ENCODE assay signal across 8 cellular contexts in genomic region chr19:42242071-42242511, GRCh38. TPM values are rescaled to one million over a fixed set of nuclear protein-coding genes. Genes with fewer than 3 reads are reported as not detected.
A peak's percentile ranks its signal among the peaks of the same experiment; 100 is the strongest.
DNase-seq lines count a peak whose midpoint lies in the region; ATAC-seq, FAIRE-seq and TF ChIP-seq lines count a peak whose summit lies in the region.

No MANE protein-coding gene starts in this region.

- H3K27me3 Mint-ChIP-seq in CD14-positive monocyte (ENCODE audit: low read depth in 3 of 3) (peaks cover 0 to 3% (median 3%) of the 10 kb centered on the region in 3 donors), activated B cell treated with CpG ODN at 0.5 μM for 24 hours (no peaks in the 10 kb centered on the region)

- ATAC-seq in activated B cell treated with CpG ODN at 0.5 μM for 24 hours (ENCODE audit: low read depth) (no peak), HG03095 (IDR thresholded peaks at IDR 0.05; ENCODE audit: unreplicated experiment) (no peak)

- 1 to 3% methylated on average over 27 to 40 of the region's 49 CpGs for WGBS in GM23248 (ENCODE audit: low coverage in 1 of 2, low lambda C conversion rate in 2 of 2, missing lambda C conversion rate in 2 of 2), 2 experiments
- 1% methylated on average over 49 of the region's 49 CpGs for WGBS in sigmoid colon, 2 donors

- H3K27me3 ChIP-seq in GM23248 (replicated peaks; ENCODE audit: insufficient read depth) = no peaks in the 10 kb centered on the region
- H3K27me3 ChIP-seq in sigmoid colon = no peaks in the 10 kb centered on the region

- H3K9me2 ChIP-seq in GM23248 (ENCODE audit: insufficient read depth) = no peaks in the 10 kb centered on the region

- H3K9me3 ChIP-seq in GM23248 (ENCODE audit: low read depth) (no peaks in the 10 kb centered on the region), sigmoid colon (no peaks in the 10 kb centered on the region)

- H3F3A ChIP-seq in GM23248 (ENCODE audit: insufficient read depth) = peaks cover 27% of the 10 kb centered on the region

- peaks cover 48% of the 10 kb centered on the region for H3K79me2 ChIP-seq in GM23248 (ENCODE audit: insufficient read depth)

- FAIRE-seq in GM12892 (lab: Jason Lieb, UNC) = no peak

- H3K36me3 ChIP-seq in GM23248 (ENCODE audit: low read depth) (no peaks in the 10 kb centered on the region), sigmoid colon (peaks cover 0 to 25% (median under 1%) of the 10 kb centered on the region in 4 donors)

- H3K36me3 Mint-ChIP-seq in CD14-positive monocyte (peaks cover 15 to 34% of the 10 kb centered on the region in 2 donors), activated B cell treated with CpG ODN at 0.5 μM for 24 hours (ENCODE audit: low read depth) (peaks cover 36% of the 10 kb centered on the region)

- H3K4me1 ChIP-seq in GM23248 (ENCODE audit: insufficient read depth) (peaks cover 32% of the 10 kb centered on the region), sigmoid colon (peaks cover 0 to 62% (median 50%) of the 10 kb centered on the region in 4 donors)

- H3K9me3 Mint-ChIP-seq in CD14-positive monocyte (no peaks in the 10 kb centered on the region), activated B cell treated with CpG ODN at 0.5 μM for 24 hours (no peaks in the 10 kb centered on the region)

- TF ChIP-seq POLR2A in sigmoid colon (IDR thresholded peaks at IDR 0.05) (no peak), GM12892 (IDR thresholded peaks at IDR 0.05; ENCODE audit: low read depth, low read length) (no peak)

- H3K4me3 Mint-ChIP-seq in CD14-positive monocyte = peak overlapping the region; percentile 95
- H3K4me3 Mint-ChIP-seq in activated B cell treated with CpG ODN at 0.5 μM for 24 hours = peak overlapping the region; percentile 86

- peak overlapping the region; percentile 42; the same call in 1 of the 2 replicates for H2AFZ ChIP-seq in GM23248

- DNase-seq in CD14-positive monocyte (ENCODE audit: low spot score) (no peak), GM23248 (peak; percentile 61), activated B cell treated with CpG ODN at 0.5 μM for 24 hours (no peak), germinal center (ENCODE audit: low spot score) (peak; percentile 19), sigmoid colon (no peak), OCI-M1 (lab: John Stamatoyannopoulos, UW) (no peak), GM12892 (ENCODE audit: insufficient read length) (no peak)

- no peak for TF ChIP-seq EP300 in sigmoid colon (IDR thresholded peaks at IDR 0.05)

- CTCF ChIA-PET in activated B cell treated with CpG ODN at 0.5 μM for 24 hours (lab: Charles Lee) = interaction anchor here (1.4 to 4.0 kb wide), 4 partner anchors 21 to 109 kb away, joined by 3 to 26 read pairs (median 8); partner anchors contain the start of genes DEDD2, POU2F2 and ZNF526

- H3K4me3 ChIP-seq in GM23248 (peak overlapping the region; percentile 86), sigmoid colon (peak overlapping the region; percentile 63 to 93 (median 72))

- H3K4me2 ChIP-seq in GM23248 (ENCODE audit: unreplicated experiment) = peak overlapping the region; percentile 85

- in situ Hi-C loops in GM23248 (cut with MboI) = no loop called here

- H3K27ac Mint-ChIP-seq in CD14-positive monocyte = peak overlapping the region; percentile 66 to 96 (median 90)
- H3K27ac Mint-ChIP-seq in activated B cell treated with CpG ODN at 0.5 μM for 24 hours = peak overlapping the region; percentile 79

- peak overlapping the region; percentile 89 for H3K9ac ChIP-seq in GM23248

- intact Hi-C loops in CD14-positive monocyte (cut with micrococcal nuclease) (loop anchor here (1.0 to 10.0 kb wide), 5 partner anchors 26 to 135 kb away; partner anchors contain the start of gene POU2F2 (in 1 of the 2)), activated B cell treated with CpG ODN at 0.5 μM for 24 hours (cut with micrococcal nuclease) (loop anchor here (1.0 to 2.0 kb wide), 9 partner anchors 25 to 181 kb away; partner anchors contain the start of genes DEDD2, MEGF8, PAFAH1B3 and PRR19), sigmoid colon (cut with DNase I) (loop anchor here (2.0 kb wide), 1 partner anchor 23 kb away; no protein-coding TSS in a partner anchor)

- POLR2A ChIA-PET in activated B cell treated with CpG ODN at 0.5 μM for 24 hours (lab: Charles Lee) = interaction anchor here (0.6 to 7.2 kb wide), 19 partner anchors 8 to 382 kb away, joined by 3 to 68 read pairs (median 8); partner anchors contain the start of genes CIC, DEDD2, MEGF8 and RPS19

- peaks cover 56% of the 10 kb centered on the region for H3K4me1 Mint-ChIP-seq in CD14-positive monocyte
- peaks cover 56% of the 10 kb centered on the region for H3K4me1 Mint-ChIP-seq in activated B cell treated with CpG ODN at 0.5 μM for 24 hours

- peak overlapping the region; percentile 58 for H3K27ac ChIP-seq in GM23248
- peak overlapping the region; percentile 84 to 100 (median 98) for H3K27ac ChIP-seq in sigmoid colon

- H4K20me1 ChIP-seq in GM23248 (ENCODE audit: insufficient read depth) = no peaks in the 10 kb centered on the region

- no peak for TF ChIP-seq CTCF in CD14-positive monocyte (IDR thresholded peaks at IDR 0.05)
- TF ChIP-seq CTCF in activated B cell treated with CpG ODN at 0.5 μM for 24 hours (IDR thresholded peaks at IDR 0.05) = no peak
- no peak for TF ChIP-seq CTCF in sigmoid colon (IDR thresholded peaks at IDR 0.05)

RNA-seq across cellular contexts. Expression of gene GSK3A, which starts 0.3 kb away (rescaled TPM):
- polyA plus RNA-seq in CD14-positive monocyte (10 to 100 TPM; 12.3 to 14.9 TPM), GM23248 (2016; fragmentation: Nextera tagmentation; extraction: Ambion mirVana) (13.0 and 13.1 TPM in 2 replicates), sigmoid colon (10 to 100 TPM; 31.8 to 49.5 (median 49.0) TPM)
- total RNA-seq in GM23248 (2014; rRNA removed; shearing (Covaris generic)) = 23.1 and 33.4 TPM in 2 replicates
- total RNA-seq in activated B cell treated with CpG ODN at 0.5 μM for 24 hours (38.2 and 38.6 TPM in 2 replicates), sigmoid colon (10 to 100 TPM; 17.4 to 28.5 (median 20.5) TPM)
- polyA plus RNA-seq in GM12892 (2012; ENCODE audit: missing spikeins) = 21.9 TPM

RNA-seq across cellular contexts. Expression of gene ERF, which starts 12.8 kb away (rescaled TPM):
- polyA plus RNA-seq in CD14-positive monocyte (1 to 10 TPM; 2.3 to 3.4 TPM), GM23248 (2016; fragmentation: Nextera tagmentation; extraction: Ambion mirVana) (21.2 and 24.7 TPM in 2 replicates), sigmoid colon (10 to 100 TPM; 18.6 to 42.8 (median 23.6) TPM)
- total RNA-seq in GM23248 (2014; rRNA removed; shearing (Covaris generic)) = 29.6 and 31.9 TPM in 2 replicates
- total RNA-seq in activated B cell treated with CpG ODN at 0.5 μM for 24 hours (47.9 and 48.1 TPM in 2 replicates), sigmoid colon (10 to 100 TPM; 18.9 to 39.3 (median 25.6) TPM)
- polyA plus RNA-seq in GM12892 (2012; ENCODE audit: missing spikeins) = 10.6 TPM

RNA-seq across cellular contexts. Expression of gene ZNF526, which starts 22.0 kb away (rescaled TPM):
- polyA plus RNA-seq in CD14-positive monocyte (1 to 10 TPM in 1 of 2 donors, under 1 TPM in 1; 0.96 to 1.3 TPM), GM23248 (2016; fragmentation: Nextera tagmentation; extraction: Ambion mirVana) (10.2 and 10.5 TPM in 2 replicates), sigmoid colon (1 to 10 TPM; 3.0 to 6.8 (median 3.2) TPM)
- total RNA-seq in GM23248 (2014; rRNA removed; shearing (Covaris generic)) = 7.8 and 8.7 TPM in 2 replicates
- total RNA-seq in activated B cell treated with CpG ODN at 0.5 μM for 24 hours (19.6 and 22.7 TPM in 2 replicates), sigmoid colon (1 to 10 TPM; 2.2 to 6.1 (median 4.3) TPM)
- 3.5 TPM for polyA plus RNA-seq in GM12892 (2012; ENCODE audit: missing spikeins)

RNA-seq across cellular contexts. Expression of gene DEDD2, which starts 24.6 kb away (rescaled TPM):
- 100 to 1,000 TPM; 125 to 133 TPM for polyA plus RNA-seq in CD14-positive monocyte
- 27.8 and 34.7 TPM in 2 replicates for total RNA-seq in GM23248 (2014; rRNA removed; shearing (Covaris generic))
- polyA plus RNA-seq in GM23248 (2016; fragmentation: Nextera tagmentation; extraction: Ambion mirVana) = 21.1 and 22.5 TPM in 2 replicates
- 26.1 and 29.0 TPM in 2 replicates for total RNA-seq in activated B cell treated with CpG ODN at 0.5 μM for 24 hours
- 10 to 100 TPM; 28.5 to 41.3 (median 36.3) TPM for total RNA-seq in sigmoid colon
- 10 to 100 TPM; 42.2 to 87.6 (median 49.9) TPM for polyA plus RNA-seq in sigmoid colon
- polyA plus RNA-seq in GM12892 (2012; ENCODE audit: missing spikeins) = 11.7 TPM

RNA-seq across cellular contexts. Expression of gene CIC, which starts 27.0 kb away (rescaled TPM):
- polyA plus RNA-seq in CD14-positive monocyte (under 1 TPM; 0.62 to 0.87 TPM), GM23248 (2016; fragmentation: Nextera tagmentation; extraction: Ambion mirVana) (7.8 and 8.3 TPM in 2 replicates), sigmoid colon (10 to 100 TPM in 2 of 3 donors, 1 to 10 TPM in 1; 8.4 to 42.1 (median 17.3) TPM)
- total RNA-seq in GM23248 (2014; rRNA removed; shearing (Covaris generic)) = 17.5 and 22.3 TPM in 2 replicates
- total RNA-seq in activated B cell treated with CpG ODN at 0.5 μM for 24 hours (85.4 and 96.5 TPM in 2 replicates), sigmoid colon (10 to 100 TPM; 16.0 to 31.3 (median 24.9) TPM)
- 6.1 TPM for polyA plus RNA-seq in GM12892 (2012; ENCODE audit: missing spikeins)

Comparison
In these comparisons a context has a peak if more than half of its experiments do, and no peak if none do; other contexts are left out.
1. DNase-seq: peak in GM23248 (single experiment) and germinal center (single experiment); none in CD14-positive monocyte (single experiment), activated B cell treated with CpG ODN at 0.5 μM for 24 hours (single experiment), sigmoid colon (single experiment), OCI-M1 (single experiment) and GM12892 (single experiment).